Comparison of ENCODE assay signal across 1 cellular context in genomic region chr19:32101206-32101605, GRCh38.
TF ChIP-seq lines count a peak whose summit lies in the region.

No MANE protein-coding gene starts in this region.

TF ChIP-seq in H1, 55 proteins besides CTCF, POLR2A, EP300 and RAD21 (continued from another document):
- TF ChIP-seq CHD7 (IDR thresholded peaks at IDR 0.05; ENCODE audit: insufficient replicate concordance, low read length) (no peak), ATF2 (IDR thresholded peaks at IDR 0.05; ENCODE audit: low read length) (no peak), RNF2 (IDR thresholded peaks at IDR 0.05; ENCODE audit: borderline replicate concordance, low read depth, low read length, missing control alignments, poor library complexity, severe bottlenecking) (no peak), JUND (IDR thresholded peaks at IDR 0.05; ENCODE audit: low read length) (no peak), KDM1A (IDR thresholded peaks at IDR 0.05; ENCODE audit: borderline replicate concordance, low read length) (no peak), SAP30 (IDR thresholded peaks at IDR 0.05; ENCODE audit: insufficient read depth, insufficient replicate concordance, low read length) (no peak), ZNF274 (IDR thresholded peaks at IDR 0.05; ENCODE audit: borderline replicate concordance, extremely low read depth, low read length) (no peak), HDAC6 (IDR thresholded peaks at IDR 0.05; ENCODE audit: low read depth, low read length) (no peak), EGR1 (IDR thresholded peaks at IDR 0.05; ENCODE audit: borderline replicate concordance, low read depth, low read length) (no peak), JUN (IDR thresholded peaks at IDR 0.05; ENCODE audit: low read depth, low read length) (no peak), CREB1 (IDR thresholded peaks at IDR 0.05) (no peak), BACH1 (IDR thresholded peaks at IDR 0.05; ENCODE audit: low read length) (no peak)
TF ChIP-seq in H1: peak in this region for 0.
